8 cellular contexts compared by ENCODE assay signal in genomic region chr1:87684194-87684593, GRCh38.
DNase-seq lines count a peak whose midpoint lies in the region; ATAC-seq and TF ChIP-seq lines count a peak whose summit lies in the region.

No MANE protein-coding gene starts in this region.

- H3K36me3 Mint-ChIP-seq in brain, result no peaks in the 10 kb centered on the region

- H3K9ac ChIP-seq in liver (ENCODE audit: low read depth in 1 of 2, low read length in 2 of 2), result peak overlapping the region; percentile 4 to 13

- TF ChIP-seq RAD21 in liver (IDR thresholded peaks at IDR 0.05), result no peak

- WGBS in liver, result 15% methylated on average over 14 of the region's 14 CpGs

- H3K4me1 Mint-ChIP-seq in brain, result peaks cover 43% of the 10 kb centered on the region

- peak overlapping the region in 4 of 5 experiments; percentile 71 to 88 (median 84) for H3K27ac Mint-ChIP-seq in brain

- H3K27me3 ChIP-seq in liver (ENCODE audit: control insufficient read depth in 4 of 4, insufficient read depth in 4 of 4, low read length in 3 of 4) (no peaks in the 10 kb centered on the region), tibial artery (no peaks in the 10 kb centered on the region)

- H3K27me3 Mint-ChIP-seq in brain, result no peaks in the 10 kb centered on the region

- H3K9me3 Mint-ChIP-seq in brain, result no peaks in the 10 kb centered on the region

- DNase-seq in A172 (ENCODE audit: low spot score), result peak; percentile 14
- DNase-seq in HPDE6-E6E7 (ENCODE audit: extremely low spot score), result peak; percentile 4
- DNase-seq in tibial artery, result no peak
- DNase-seq in SK-N-DZ (ENCODE audit: low spot score), result no peak

- no peaks in the 10 kb centered on the region for H3K9me3 ChIP-seq in liver (ENCODE audit: control insufficient read depth in 4 of 4, low read length in 3 of 4)
- peaks cover 0 to 3% (median 0%) of the 10 kb centered on the region in 3 donors for H3K9me3 ChIP-seq in tibial artery

- ATAC-seq in GM18858 (IDR thresholded peaks at IDR 0.05; ENCODE audit: unreplicated experiment) (no peak), GM19463 (IDR thresholded peaks at IDR 0.05; ENCODE audit: unreplicated experiment) (no peak)

- peak overlapping the region; percentile 5 to 25 for H3K27ac ChIP-seq in liver (ENCODE audit: low read depth in 1 of 2, low read length in 2 of 2)
- peak overlapping the region; percentile 26 to 68 for H3K27ac ChIP-seq in tibial artery

- H3K4me1 ChIP-seq in liver (ENCODE audit: control insufficient read depth in 4 of 4, insufficient read depth in 4 of 4, low read length in 3 of 4) (peaks cover 0 to 6% (median 1%) of the 10 kb centered on the region in 4 donors), tibial artery (peaks cover 0 to 8% (median 0%) of the 10 kb centered on the region in 4 donors)

- peak overlapping the region; percentile 70 to 87 (median 78) for H3K4me3 Mint-ChIP-seq in brain

- intact Hi-C loops in tibial artery (cut with DNase I; ENCODE audit: low total_unique reads), result no loop called here

- H3K4me3 ChIP-seq in liver (ENCODE audit: low read depth in 1 of 3, low read length in 3 of 3), result peak overlapping the region; percentile 51 to 62 (median 60)
- peak overlapping the region; percentile 39 to 52 for H3K4me3 ChIP-seq in tibial artery

- TF ChIP-seq CTCF in brain (conservative IDR thresholded peaks at IDR 0.05) (no peak), liver (IDR thresholded peaks at IDR 0.05; ENCODE audit: low read depth, low read length, missing input control) (no peak), tibial artery (IDR thresholded peaks at IDR 0.05) (no peak)

- H3K36me3 ChIP-seq in liver (ENCODE audit: control insufficient read depth in 4 of 4, insufficient read depth in 3 of 4, low read depth in 1 of 4, low read length in 3 of 4) (no peaks in the 10 kb centered on the region), tibial artery (no peaks in the 10 kb centered on the region)

TF ChIP-seq in liver, 16 proteins besides CTCF, POLR2A, EP300 and RAD21:
- TF ChIP-seq SP1 (IDR thresholded peaks at IDR 0.05) (no peak), YY1 (IDR thresholded peaks at IDR 0.05) (no peak)
TF ChIP-seq in liver: peak in this region for 0.

Comparison
In these comparisons a context has a peak if more than half of its experiments do, and no peak if none do; other contexts are left out.
1. DNase-seq: peak in A172 (single experiment) and HPDE6-E6E7 (single experiment); none in tibial artery (0 of 2) and SK-N-DZ (single experiment).